ENCODE assay signal across 8 cellular contexts in genomic region chr2:184597996-184598312, GRCh38. TPM values are rescaled to one million over a fixed set of nuclear protein-coding genes. Genes with fewer than 3 reads are reported as not detected.
DNase-seq lines count a peak whose midpoint lies in the region; ATAC-seq and TF ChIP-seq lines count a peak whose summit lies in the region.

No MANE protein-coding gene starts in this region.

- TF ChIP-seq CTCF in natural killer cell (IDR thresholded peaks at IDR 0.05) (no peak), astrocyte of the cerebellum (IDR thresholded peaks at IDR 0.05; ENCODE audit: low read depth, low read length, missing control alignments) (no peak)

- peaks cover 9% of the 10 kb centered on the region for H3K9me3 Mint-ChIP-seq in natural killer cell treated with Interleukin-12 subunit alpha and Interleukin-12 subunit beta and Interleukin-15 and Interleukin-18, amount 100 ng/mL, for 72 hours
- H3K9me3 Mint-ChIP-seq in natural killer cell = peaks cover under 1 to 4% of the 10 kb centered on the region in 2 donors

- peak overlapping the region; percentile 78 for H3K27ac ChIP-seq in mesodermal cell (ENCODE audit: low read depth, low read length, severe bottlenecking)

- in situ Hi-C loops in astrocyte of the cerebellum (cut with HindIII; ENCODE audit: low sequenced_read_pairs) = no loop called here

- no peak overlapping the region for H3K27ac Mint-ChIP-seq in natural killer cell treated with Interleukin-12 subunit alpha and Interleukin-12 subunit beta and Interleukin-15 and Interleukin-18, amount 100 ng/mL, for 72 hours
- no peak overlapping the region for H3K27ac Mint-ChIP-seq in natural killer cell

- no peak for DNase-seq in natural killer cell treated with Interleukin-12 subunit alpha and Interleukin-12 subunit beta and Interleukin-15 and Interleukin-18, amount 100 ng/mL, for 72 hours (ENCODE audit: low spot score)
- DNase-seq in natural killer cell = no peak
- DNase-seq in astrocyte of the cerebellum (ENCODE audit: low read depth) = no peak
- no peak for DNase-seq in NCI-H1930 (lab: John Stamatoyannopoulos, UW)
- no peak for DNase-seq in NCI-H524 treated with DMSO at 0.1 percent for 48 hours (lab: John Stamatoyannopoulos, UW)
- no peak for DNase-seq in left colon

- no peak for ATAC-seq in natural killer cell treated with Interleukin-12 subunit alpha and Interleukin-12 subunit beta and Interleukin-15 and Interleukin-18, amount 100 ng/mL, for 72 hours
- ATAC-seq in natural killer cell (no peak), HG03135 (IDR thresholded peaks at IDR 0.05; ENCODE audit: unreplicated experiment) (no peak), left colon (no peak)

- peaks cover 22 to 31% of the 10 kb centered on the region in 2 donors for H3K27me3 Mint-ChIP-seq in natural killer cell treated with Interleukin-12 subunit alpha and Interleukin-12 subunit beta and Interleukin-15 and Interleukin-18, amount 100 ng/mL, for 72 hours
- peaks cover 24 to 39% of the 10 kb centered on the region in 2 donors for H3K27me3 Mint-ChIP-seq in natural killer cell (ENCODE audit: low read depth in 2 of 2)

- no peaks in the 10 kb centered on the region for H3K4me1 Mint-ChIP-seq in natural killer cell treated with Interleukin-12 subunit alpha and Interleukin-12 subunit beta and Interleukin-15 and Interleukin-18, amount 100 ng/mL, for 72 hours (ENCODE audit: low read depth in 2 of 2)
- no peaks in the 10 kb centered on the region for H3K4me1 Mint-ChIP-seq in natural killer cell

- H3K9me3 ChIP-seq in mesodermal cell (ENCODE audit: control insufficient read depth, low read length) = no peaks in the 10 kb centered on the region

- H3K36me3 Mint-ChIP-seq in natural killer cell treated with Interleukin-12 subunit alpha and Interleukin-12 subunit beta and Interleukin-15 and Interleukin-18, amount 100 ng/mL, for 72 hours = peaks cover 11% of the 10 kb centered on the region
- peaks cover 19% of the 10 kb centered on the region for H3K36me3 Mint-ChIP-seq in natural killer cell

- 0% methylated on average over 5 to 10 of the region's 19 CpGs for WGBS in mesodermal cell (ENCODE audit: insufficient coverage in 2 of 2), 2 experiments

- intact Hi-C loops in natural killer cell (cut with micrococcal nuclease) (no loop called here), left colon (cut with DNase I, micrococcal nuclease) (no loop called here)

- H3K4me3 Mint-ChIP-seq in natural killer cell treated with Interleukin-12 subunit alpha and Interleukin-12 subunit beta and Interleukin-15 and Interleukin-18, amount 100 ng/mL, for 72 hours = peak overlapping the region; percentile 53
- no peak overlapping the region for H3K4me3 Mint-ChIP-seq in natural killer cell

- H3K4me3 ChIP-seq in astrocyte of the cerebellum (ENCODE audit: low read depth, low read length) (peak overlapping the region; percentile 69), mesodermal cell (ENCODE audit: extremely low read depth, insufficient read depth, low read length, poor library complexity, severe bottlenecking) (peak overlapping the region; percentile 64)

- H3K4me1 ChIP-seq in mesodermal cell (ENCODE audit: control insufficient read depth, insufficient read depth, low read length, poor library complexity, severe bottlenecking) = peaks cover 5% of the 10 kb centered on the region

- H3K36me3 ChIP-seq in mesodermal cell (ENCODE audit: control insufficient read depth, insufficient read depth, low read length) = no peaks in the 10 kb centered on the region

RNA-seq across cellular contexts. Expression of gene ZNF804A, which starts 0.4 kb away (rescaled TPM):
- total RNA-seq in natural killer cell treated with Interleukin-12 subunit alpha and Interleukin-12 subunit beta and Interleukin-15 and Interleukin-18, amount 100 ng/mL, for 72 hours = under 1 TPM in 1 of 2 donors, not detected in 1; 0.08 TPM
- total RNA-seq in natural killer cell (under 1 TPM in 2 of 3 donors, not detected in 1; 0.12 to 0.25 TPM), left colon (under 1 TPM; 0.06 TPM)
- polyA plus RNA-seq in mesodermal cell (2013, experiment 1 of 2) = 3.5 TPM
- 3.7 TPM for polyA plus RNA-seq in mesodermal cell (2013, experiment 2 of 2)
